In genomic region chr4:53576676-53577372, GRCh38 we compare ENCODE assay signal across 1 cellular context.
TF ChIP-seq lines count a peak whose summit lies in the region.

No MANE protein-coding gene starts in this region.

TF ChIP-seq in HEK293, 187 proteins besides CTCF, POLR2A, EP300 and RAD21 (continued from another document and continues in another):
- TF ChIP-seq ZNF585B (tag by site-specific recombination; IDR thresholded peaks at IDR 0.05) (no peak), MYNN (tag by site-specific recombination; IDR thresholded peaks at IDR 0.05; ENCODE audit: borderline replicate concordance) (no peak), ZNF561 (tag by site-specific recombination; IDR thresholded peaks at IDR 0.05; ENCODE audit: borderline replicate concordance) (no peak), ZNF544 (tag by site-specific recombination; IDR thresholded peaks at IDR 0.05) (no peak), ZXDB (tag by site-specific recombination; IDR thresholded peaks at IDR 0.05) (peak; percentile 62), ZBTB8A (tag by site-specific recombination; IDR thresholded peaks at IDR 0.05) (no peak), ZNF621 (tag by site-specific recombination; IDR thresholded peaks at IDR 0.05) (no peak), ZNF530 (tag by site-specific recombination; IDR thresholded peaks at IDR 0.05; ENCODE audit: low read depth) (no peak), ZNF366 (tag by site-specific recombination; conservative IDR thresholded peaks at IDR 0.05) (no peak), ZNF423 (tag by site-specific recombination; IDR thresholded peaks at IDR 0.05) (no peak), ZNF223 (tag by site-specific recombination; IDR thresholded peaks at IDR 0.05) (no peak), ZNF2 (tag by site-specific recombination; IDR thresholded peaks at IDR 0.05) (0 out of 2 replicates have a peak, but pooled peaks have one; percentile 45), ZNF600 (tag by site-specific recombination; IDR thresholded peaks at IDR 0.05) (peak; percentile 39; the same call in 1 of the 2 replicates), ZBTB44 (tag by site-specific recombination; IDR thresholded peaks at IDR 0.05) (peak; percentile 53), GLI2 (tag by site-specific recombination; IDR thresholded peaks at IDR 0.05; ENCODE audit: borderline replicate concordance, low read depth) (peak; percentile 61; the same call in 1 of the 2 replicates), ZNF266 (tag by site-specific recombination; IDR thresholded peaks at IDR 0.05; ENCODE audit: low read depth) (no peak), ZNF580 (tag by site-specific recombination; IDR thresholded peaks at IDR 0.05) (peak; percentile 46; the same call in 1 of the 2 replicates), ZNF692 (tag by site-specific recombination; IDR thresholded peaks at IDR 0.05) (no peak), ZNF501 (tag by site-specific recombination; IDR thresholded peaks at IDR 0.05) (no peak), ZNF658 (tag by site-specific recombination; IDR thresholded peaks at IDR 0.05) (no peak), ZNF239 (tag by site-specific recombination; IDR thresholded peaks at IDR 0.05) (no peak), KLF10 (tag by site-specific recombination; IDR thresholded peaks at IDR 0.05) (0 out of 2 replicates have a peak, but pooled peaks have one; percentile 32), ZNF624 (tag by site-specific recombination; IDR thresholded peaks at IDR 0.05) (no peak), KLF16 (tag by site-specific recombination; IDR thresholded peaks at IDR 0.05) (no peak), ZNF510 (tag by site-specific recombination; IDR thresholded peaks at IDR 0.05; ENCODE audit: insufficient replicate concordance) (no peak), PRDM10 (tag by site-specific recombination; IDR thresholded peaks at IDR 0.05) (0 out of 2 replicates have a peak, but pooled peaks have one; percentile 10), ZNF398 (tag by site-specific recombination; IDR thresholded peaks at IDR 0.05) (peak; percentile 19; the same call in 1 of the 2 replicates), ZFP69B (tag by site-specific recombination; IDR thresholded peaks at IDR 0.05) (no peak), ZBTB49 (tag by site-specific recombination; IDR thresholded peaks at IDR 0.05; ENCODE audit: low read depth) (no peak), ZNF529 (tag by site-specific recombination; IDR thresholded peaks at IDR 0.05; ENCODE audit: insufficient replicate concordance) (no peak), ZNF629 (tag by site-specific recombination; IDR thresholded peaks at IDR 0.05) (peak; percentile 60; the same call in 1 of the 2 replicates), ZNF114 (tag by site-specific recombination; IDR thresholded peaks at IDR 0.05) (no peak), ZNF707 (tag by site-specific recombination; IDR thresholded peaks at IDR 0.05) (no peak), ZNF37A (tag by site-specific recombination; IDR thresholded peaks at IDR 0.05) (no peak), ZBTB6 (tag by site-specific recombination; IDR thresholded peaks at IDR 0.05) (no peak), ZNF777 (tag by site-specific recombination; IDR thresholded peaks at IDR 0.05; ENCODE audit: borderline replicate concordance) (no peak), ZSCAN4 (tag by site-specific recombination; IDR thresholded peaks at IDR 0.05) (no peak), ZNF302 (tag by site-specific recombination; IDR thresholded peaks at IDR 0.05; ENCODE audit: low read depth) (no peak), ZNF140 (tag by site-specific recombination; IDR thresholded peaks at IDR 0.05) (no peak), ZNF473 (tag by site-specific recombination; IDR thresholded peaks at IDR 0.05) (no peak), INSM2 (tag by site-specific recombination; IDR thresholded peaks at IDR 0.05) (peak; percentile 84), FEZF1 (tag by site-specific recombination; IDR thresholded peaks at IDR 0.05) (peak; percentile 91), OSR2 (tag by site-specific recombination; IDR thresholded peaks at IDR 0.05) (peak; percentile 63; the same call in 1 of the 2 replicates), PRDM4 (tag by site-specific recombination; IDR thresholded peaks at IDR 0.05) (peak; percentile 65)
